1 cellular context compared by ENCODE assay signal in genomic region chr18:32450026-32450681, GRCh38.
TF ChIP-seq lines count a peak whose summit lies in the region.

No MANE protein-coding gene starts in this region.

TF ChIP-seq in HepG2, 621 proteins besides CTCF, POLR2A, EP300 and RAD21 (continued from another document):
- TF ChIP-seq ZNF224 (CRISPR knock-in tag; IDR thresholded peaks at IDR 0.05): no peak
- TF ChIP-seq MAFK (conservative IDR thresholded peaks at IDR 0.05 in 1 of 2, IDR thresholded peaks at IDR 0.05 in 1 of 2; ENCODE audit: low read length in 2 of 2): peak; percentile 75 to 85
- TF ChIP-seq ZNF704 (CRISPR knock-in tag; IDR thresholded peaks at IDR 0.05; ENCODE audit: borderline replicate concordance): no peak
- TF ChIP-seq MAFF (IDR thresholded peaks at IDR 0.05; ENCODE audit: low read depth, low read length): peak; percentile 83
